In the genomic region with DNA sequence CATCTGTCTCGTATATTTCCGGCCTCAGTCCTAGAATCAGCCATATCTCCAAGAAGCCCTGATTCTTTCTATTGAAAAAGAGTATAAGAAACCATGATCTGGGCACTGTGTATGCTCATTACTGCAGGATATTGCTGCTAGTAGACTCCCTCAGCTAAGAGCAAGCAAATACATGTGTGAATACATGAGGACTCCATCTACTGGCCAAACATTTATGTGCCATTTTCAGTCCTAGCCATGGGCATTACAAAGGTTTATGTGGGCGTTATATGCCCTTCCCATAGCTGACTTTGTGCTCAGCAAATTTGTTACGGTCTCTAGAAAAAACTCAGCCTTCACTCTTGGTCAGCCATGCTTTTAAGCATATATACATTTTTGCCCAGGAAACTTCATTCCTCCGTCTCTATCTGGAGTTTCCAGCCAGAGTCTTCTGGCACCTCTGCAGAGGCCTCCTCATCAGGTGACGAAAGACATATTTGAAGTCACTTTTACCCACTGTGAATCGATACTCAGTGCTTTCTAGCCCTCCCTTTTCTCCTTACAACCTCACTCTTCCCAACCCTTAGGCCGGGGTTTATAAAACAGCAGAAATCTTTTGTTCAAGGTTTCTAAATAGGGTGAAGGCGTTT, we compare ENCODE assay signal across 13 cellular contexts.
DNase-seq lines count a peak whose midpoint lies in the region; ATAC-seq and TF ChIP-seq lines count a peak whose summit lies in the region.
"Had no signal": no experiment of that assay in that cellular context is flagged by ENCODE, and none has a peak within 500 bp of the region (broad histone marks: within the 10 kb centered on the region; RNA-seq: fewer than 3 reads in every experiment).

No MANE protein-coding gene starts in this region.

- H3K27me3 ChIP-seq in DOHH2 (ENCODE audit: control insufficient read depth, low read length) (no peaks in the 10 kb centered on the region), Peyer's patch (no peaks in the 10 kb centered on the region), adrenal gland (no peaks in the 10 kb centered on the region)

- ATAC-seq in activated CD8-positive, alpha-beta T cell treated with anti-CD3 and anti-CD28 coated beads, Interleukin-2, amount 10 ng/mL, durations not matched to agents 7 days and 5 days: no peak
- ATAC-seq: sciatic nerve had no signal

- WGBS in adrenal gland, 4 donors: 67 to 79% (median 77%) methylated on average over 9 of the region's 9 CpGs

- no peaks in the 10 kb centered on the region for H3F3A ChIP-seq in DOHH2 (ENCODE audit: control insufficient read depth, insufficient read depth)

- H3K4me3 ChIP-seq in DOHH2 (ENCODE audit: low read length) (no peak overlapping the region), SK-N-MC (no peak overlapping the region), Peyer's patch (no peak overlapping the region), adrenal gland (no peak overlapping the region)

- intact Hi-C loops in adrenal gland (cut with DNase I): no loop called here

- no peaks in the 10 kb centered on the region for H3K27me3 Mint-ChIP-seq in activated CD8-positive, alpha-beta T cell treated with anti-CD3 and anti-CD28 coated beads, Interleukin-2, amount 10 ng/mL, durations not matched to agents 7 days and 5 days (ENCODE audit: low read depth)
- H3K27me3 Mint-ChIP-seq: IgD-negative memory B cell had no signal

- DNase-seq in M059J (ENCODE audit: low read depth): peak; percentile 0
- DNase-seq in SK-N-MC (ENCODE audit: low read depth, low spot score): peak; percentile 6
- DNase-seq in left kidney (ENCODE audit: low read depth, low spot score): peak; percentile 26
- no peak for DNase-seq in Peyer's patch
- no peak for DNase-seq in activated CD8-positive, alpha-beta T cell treated with anti-CD3 and anti-CD28 coated beads, Interleukin-2, amount 10 ng/mL, durations not matched to agents 7 days and 5 days
- DNase-seq in adrenal gland: no peak
- no peak for DNase-seq in central memory CD4-positive, alpha-beta T cell
- DNase-seq: activated CD4-positive, alpha-beta T cell treated with anti-CD3 and anti-CD28 coated beads for 4 hours; cerebellar nuclear complex; stimulated activated naive CD4-positive, alpha-beta T cell treated with Interleukin-2 at 50 U/mL for 16 hours had no signal

- H3K4me2 ChIP-seq in DOHH2 (ENCODE audit: low read length): no peak overlapping the region

- H3K9me2 ChIP-seq in DOHH2 (replicated peaks; ENCODE audit: control insufficient read depth, low read length): no peaks in the 10 kb centered on the region

- no peaks in the 10 kb centered on the region for H4K20me1 ChIP-seq in DOHH2 (ENCODE audit: control insufficient read depth, insufficient read depth, low read depth, low read length)

- no peak overlapping the region for H3K4me3 Mint-ChIP-seq in activated CD8-positive, alpha-beta T cell treated with anti-CD3 and anti-CD28 coated beads, Interleukin-2, amount 10 ng/mL, durations not matched to agents 7 days and 5 days
- H3K4me3 Mint-ChIP-seq: IgD-negative memory B cell had no signal

- H3K27ac ChIP-seq in DOHH2 (ENCODE audit: low read depth, low read length): no peak overlapping the region
- no peak overlapping the region for H3K27ac ChIP-seq in SK-N-MC
- no peak overlapping the region for H3K27ac ChIP-seq in Peyer's patch
- no peak overlapping the region for H3K27ac ChIP-seq in adrenal gland

- H3K4me1 ChIP-seq in DOHH2 (ENCODE audit: control insufficient read depth, low read length): no peaks in the 10 kb centered on the region
- no peaks in the 10 kb centered on the region for H3K4me1 ChIP-seq in Peyer's patch
- no peaks in the 10 kb centered on the region for H3K4me1 ChIP-seq in adrenal gland (replicated peaks in 1 of 2)

- H3K79me2 ChIP-seq in DOHH2 (ENCODE audit: control insufficient read depth, low read length): no peaks in the 10 kb centered on the region

- H3K9ac ChIP-seq in SK-N-MC (ENCODE audit: insufficient read length): no peak overlapping the region

- H3K9me3 ChIP-seq in DOHH2 (ENCODE audit: control insufficient read depth, insufficient read depth, low read length) (no peaks in the 10 kb centered on the region), SK-N-MC (ENCODE audit: low read depth, low read length) (no peaks in the 10 kb centered on the region), Peyer's patch (no peaks in the 10 kb centered on the region), adrenal gland (replicated peaks in 1 of 3) (no peaks in the 10 kb centered on the region)

- H3K36me3 ChIP-seq in DOHH2 (ENCODE audit: control insufficient read depth, low read length) (no peaks in the 10 kb centered on the region), SK-N-MC (ENCODE audit: insufficient read depth, low read length) (no peaks in the 10 kb centered on the region), Peyer's patch (no peaks in the 10 kb centered on the region), adrenal gland (replicated peaks in 1 of 2) (no peaks in the 10 kb centered on the region)

- TF ChIP-seq POLR2A in Peyer's patch (IDR thresholded peaks at IDR 0.05): no peak
- no peak for TF ChIP-seq POLR2A in adrenal gland (IDR thresholded peaks at IDR 0.05)

- POLR2A ChIA-PET in activated CD8-positive, alpha-beta T cell treated with anti-CD3 and anti-CD28 coated beads, Interleukin-2, amount 10 ng/mL, durations not matched to agents 7 days and 5 days (lab: Charles Lee): no interaction called here

- H3K9me3 Mint-ChIP-seq in activated CD8-positive, alpha-beta T cell treated with anti-CD3 and anti-CD28 coated beads, Interleukin-2, amount 10 ng/mL, durations not matched to agents 7 days and 5 days (ENCODE audit: insufficient read depth): peaks cover 12% of the 10 kb centered on the region

- no peaks in the 10 kb centered on the region for H3K4me1 Mint-ChIP-seq in activated CD8-positive, alpha-beta T cell treated with anti-CD3 and anti-CD28 coated beads, Interleukin-2, amount 10 ng/mL, durations not matched to agents 7 days and 5 days (ENCODE audit: low read depth)
- H3K4me1 Mint-ChIP-seq: IgD-negative memory B cell had no signal

- no peak overlapping the region for H3K27ac Mint-ChIP-seq in activated CD8-positive, alpha-beta T cell treated with anti-CD3 and anti-CD28 coated beads, Interleukin-2, amount 10 ng/mL, durations not matched to agents 7 days and 5 days
- H3K27ac Mint-ChIP-seq: IgD-negative memory B cell had no signal

- H3K36me3 Mint-ChIP-seq in activated CD8-positive, alpha-beta T cell treated with anti-CD3 and anti-CD28 coated beads, Interleukin-2, amount 10 ng/mL, durations not matched to agents 7 days and 5 days (ENCODE audit: low read depth): no peaks in the 10 kb centered on the region
- H3K36me3 Mint-ChIP-seq: IgD-negative memory B cell had no signal

- TF ChIP-seq CTCF in DOHH2 (IDR thresholded peaks at IDR 0.05; ENCODE audit: low read depth, low read length, poor library complexity, severe bottlenecking): peak; percentile 41
- no peak for TF ChIP-seq CTCF in Peyer's patch (IDR thresholded peaks at IDR 0.05)
- TF ChIP-seq CTCF in adrenal gland (IDR thresholded peaks at IDR 0.05): no peak

- CTCF ChIA-PET in activated CD8-positive, alpha-beta T cell treated with anti-CD3 and anti-CD28 coated beads, Interleukin-2, amount 10 ng/mL, durations not matched to agents 7 days and 5 days (lab: Charles Lee): no interaction called here

Comparison
In these comparisons a context has a peak if more than half of its experiments do, and no peak if none do; other contexts are left out.
1. DNase-seq: peak in M059J (single experiment), SK-N-MC (single experiment) and left kidney (single experiment); none in Peyer's patch (0 of 3), activated CD8-positive, alpha-beta T cell treated with anti-CD3 and anti-CD28 coated beads, Interleukin-2, amount 10 ng/mL, durations not matched to agents 7 days and 5 days (single experiment), adrenal gland (0 of 7) and central memory CD4-positive, alpha-beta T cell (single experiment).